1 cellular context compared by ENCODE assay signal in the genomic region with DNA sequence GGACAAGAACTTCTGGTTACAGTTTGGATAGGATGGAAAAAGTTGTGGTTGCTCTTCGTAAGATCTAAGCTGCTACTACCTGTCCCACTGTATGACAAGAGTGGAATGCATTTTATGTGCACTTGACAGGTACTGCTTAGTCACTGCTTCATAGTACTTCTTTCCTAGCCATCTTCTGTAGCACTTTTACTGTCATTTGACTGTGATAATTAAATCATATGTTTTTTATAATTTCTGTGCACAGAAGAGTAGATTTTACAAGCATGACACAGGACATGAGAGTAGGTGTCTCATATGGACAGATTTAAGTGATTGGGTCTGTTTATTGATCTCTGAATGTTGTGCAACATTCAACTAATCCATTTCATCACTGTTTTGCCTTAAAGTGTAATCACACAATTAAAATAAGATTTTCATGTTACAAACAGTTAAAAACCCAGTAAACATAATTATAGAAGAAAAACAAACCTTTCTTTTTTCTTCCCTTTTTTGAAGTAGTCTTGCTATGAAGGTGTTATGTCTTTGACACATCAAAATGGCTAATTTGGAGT.
TF ChIP-seq lines count a peak whose summit lies in the region.

No MANE protein-coding gene starts in this region.

TF ChIP-seq in SK-N-SH, 30 proteins besides CTCF, POLR2A, EP300 and RAD21:
- no peak for TF ChIP-seq REST (IDR thresholded peaks at IDR 0.05; ENCODE audit: low read depth, low read length)
- no peak for TF ChIP-seq IRF3 (IDR thresholded peaks at IDR 0.05; ENCODE audit: low read depth, low read length)
- no peak for TF ChIP-seq FOSL2 (IDR thresholded peaks at IDR 0.05; ENCODE audit: borderline replicate concordance, low read depth)
- TF ChIP-seq MEF2A (IDR thresholded peaks at IDR 0.05; ENCODE audit: borderline replicate concordance, low read depth), result no peak
- TF ChIP-seq POLR2AphosphoS5 (IDR thresholded peaks at IDR 0.05; ENCODE audit: low read depth, low read length), result no peak
- TF ChIP-seq, protein P1, sequence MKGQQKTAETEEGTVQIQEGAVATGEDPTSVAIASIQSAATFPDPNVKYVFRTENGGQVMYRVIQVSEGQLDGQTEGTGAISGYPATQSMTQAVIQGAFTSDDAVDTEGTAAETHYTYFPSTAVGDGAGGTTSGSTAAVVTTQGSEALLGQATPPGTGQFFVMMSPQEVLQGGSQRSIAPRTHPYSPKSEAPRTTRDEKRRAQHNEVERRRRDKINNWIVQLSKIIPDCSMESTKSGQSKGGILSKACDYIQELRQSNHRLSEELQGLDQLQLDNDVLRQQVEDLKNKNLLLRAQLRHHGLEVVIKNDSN (IDR thresholded peaks at IDR 0.05; ENCODE audit: borderline replicate concordance, low read depth), result no peak
- TF ChIP-seq NRF1 (IDR thresholded peaks at IDR 0.05; ENCODE audit: low read depth, low read length), result no peak
